Comparison of ENCODE assay signal across 14 cellular contexts in the genomic region with DNA sequence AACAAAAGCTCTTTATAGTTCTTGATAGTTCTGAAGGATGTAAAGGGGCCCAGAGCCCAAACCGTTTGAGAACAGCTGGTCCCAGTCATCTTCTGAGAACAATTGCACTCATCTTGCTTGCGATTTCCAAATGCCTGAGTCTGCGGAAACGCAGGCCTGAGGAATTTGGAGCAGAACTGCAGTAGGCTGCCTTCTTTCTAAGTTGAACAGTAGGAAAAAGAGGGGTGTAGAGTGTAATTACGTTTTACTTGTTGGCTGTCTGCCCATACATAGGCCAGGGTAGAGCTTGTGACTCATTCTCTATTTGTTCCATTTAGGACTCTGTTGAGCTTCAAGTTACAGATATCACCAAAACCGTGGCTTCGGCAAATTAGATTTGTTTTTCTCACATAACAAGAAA. TPM values are rescaled to one million over a fixed set of nuclear protein-coding genes. Genes with fewer than 3 reads are reported as not detected.
DNase-seq lines count a peak whose midpoint lies in the region; ATAC-seq and TF ChIP-seq lines count a peak whose summit lies in the region.
"Had no signal": no experiment of that assay in that cellular context is flagged by ENCODE, and none has a peak within 500 bp of the region (broad histone marks: within the 10 kb centered on the region; RNA-seq: fewer than 3 reads in every experiment).

No MANE protein-coding gene starts in this region.

- intact Hi-C loops in transverse colon (cut with DNase I; ENCODE audit: low total_unique reads) = no loop called here

- no peaks in the 10 kb centered on the region for H3K36me3 ChIP-seq in transverse colon
- H3K36me3 ChIP-seq: upper lobe of left lung had no signal

- in situ Hi-C loops in transverse colon (cut with MboI; ENCODE audit: low pct_ligation_motif_present in 1 of 4, low pct_unique_long_range_greater_than_20kb in 1 of 4, low sequenced_read_pairs in 3 of 4) = no loop called here

- peak overlapping the region in 3 of 4 donors; percentile 4 to 34 (median 24) for H3K27ac ChIP-seq in transverse colon
- H3K27ac ChIP-seq: upper lobe of left lung had no signal

- no peak for TF ChIP-seq EP300 in transverse colon (IDR thresholded peaks at IDR 0.05; ENCODE audit: low read depth)

- no peak for TF ChIP-seq CTCF in transverse colon (IDR thresholded peaks at IDR 0.05)

- DNase-seq in NOMO-1 treated with DMSO at 0.1 percent for 48 hours (lab: John Stamatoyannopoulos, UW; ENCODE audit: unreplicated experiment) = peak; percentile 1
- DNase-seq in NOMO-1 treated with dmso at 0.1 percent for 144 hours (lab: John Stamatoyannopoulos, UW; ENCODE audit: unreplicated experiment) = no peak
- DNase-seq in astrocyte of the hippocampus (ENCODE audit: low read depth, low spot score) = peak; percentile 69
- peak; percentile 56 for DNase-seq in islet precursor cell
- DNase-seq in transverse colon = peak; percentile 15
- no peak for DNase-seq in T-helper 9 cell
- DNase-seq: activated CD4-positive, alpha-beta T cell treated with anti-CD3 and anti-CD28 coated beads, Interleukin-2, amount 50 U/mL, for 1 hour; activated naive CD8-positive, alpha-beta T cell treated with anti-CD3 and anti-CD28 coated beads, Interleukin-2, amount 10 ng/mL, durations not matched to agents 7 days and 5 days; MV-4-11; SHP77 treated with DMSO at 0.1 percent for 48 hours; stimulated activated CD4-positive, alpha-beta T cell treated with anti-CD3 and anti-CD28 coated beads, Interleukin-4, amount 100 ng/mL, for 1 hour; upper lobe of left lung had no signal

- WGBS in transverse colon (ENCODE audit: low coverage in 1 of 2), 2 donors = 21 to 24% methylated on average over 7 of the region's 7 CpGs

- TF ChIP-seq POLR2A in transverse colon (IDR thresholded peaks at IDR 0.05) = no peak

- peaks cover 0 to 30% (median 12%) of the 10 kb centered on the region in 4 donors for H3K4me1 ChIP-seq in transverse colon
- H3K4me1 ChIP-seq: upper lobe of left lung had no signal

- no peaks in the 10 kb centered on the region for H3K27me3 ChIP-seq in transverse colon
- H3K27me3 ChIP-seq: upper lobe of left lung had no signal

- no peak overlapping the region for H3K4me3 ChIP-seq in transverse colon
- H3K4me3 ChIP-seq: upper lobe of left lung had no signal

- no peak for ATAC-seq in HG03432 (IDR thresholded peaks at IDR 0.05; ENCODE audit: unreplicated experiment)
- no peak for ATAC-seq in GM19455 (IDR thresholded peaks at IDR 0.05; ENCODE audit: unreplicated experiment)

- H3K9me3 ChIP-seq in transverse colon = no peaks in the 10 kb centered on the region
- H3K9me3 ChIP-seq: upper lobe of left lung had no signal

RNA-seq across cellular contexts. Expression of a gene that starts 42.0 kb away (rescaled TPM):
- total RNA-seq in transverse colon = 100 to 1,000 TPM in 1 of 4 donors, 10 to 100 TPM in 3; 82.7 to 154 (median 90.1) TPM

Comparison
In these comparisons a context has a peak if more than half of its experiments do, and no peak if none do; other contexts are left out.
1. DNase-seq: peak in NOMO-1 treated with DMSO at 0.1 percent for 48 hours (single experiment), astrocyte of the hippocampus (single experiment), islet precursor cell (single experiment) and transverse colon (single experiment); none in NOMO-1 treated with dmso at 0.1 percent for 144 hours (single experiment) and T-helper 9 cell (single experiment).